ENCODE assay signal across 10 cellular contexts in the genomic region with DNA sequence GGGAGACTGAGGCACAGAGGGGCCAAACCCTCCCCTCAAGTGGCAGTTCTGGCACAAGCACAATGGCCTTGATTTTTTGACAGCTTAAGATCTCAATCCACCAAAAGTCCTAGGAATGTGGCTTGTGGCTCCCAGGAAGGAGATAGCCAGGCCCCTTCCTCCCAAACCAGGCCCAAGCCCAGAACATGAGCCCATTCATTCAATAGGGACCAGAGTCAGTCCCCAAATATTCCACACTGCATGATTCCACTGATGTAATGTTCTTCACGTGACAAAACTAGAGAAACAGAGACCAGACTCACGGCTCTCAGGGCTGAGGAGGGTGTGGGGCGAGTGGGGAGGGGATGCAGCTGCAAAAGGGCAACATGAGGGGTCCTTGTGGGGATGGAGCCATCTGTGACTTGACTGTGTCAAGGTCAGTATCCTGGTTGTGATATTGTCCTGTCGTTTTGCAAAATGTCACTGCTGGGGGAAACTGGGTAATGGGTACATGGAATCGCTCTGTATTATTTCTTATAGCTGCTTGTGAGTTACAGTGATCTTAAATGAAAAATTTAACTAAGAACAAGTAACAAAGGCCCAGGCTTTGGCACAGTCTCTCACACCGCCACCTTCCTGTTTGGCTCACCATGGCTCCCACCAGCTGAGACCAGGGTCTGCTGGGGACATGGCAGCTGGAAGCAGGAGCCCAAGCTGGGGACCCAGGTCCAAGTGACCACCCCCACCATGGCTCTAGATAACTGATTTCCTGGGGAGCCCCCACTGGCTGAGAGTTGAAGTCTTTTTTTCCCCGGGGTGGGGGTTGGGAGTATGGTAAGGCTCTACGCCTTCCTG. TPM values are rescaled to one million over a fixed set of nuclear protein-coding genes. Genes with fewer than 3 reads are reported as not detected.
A peak's percentile ranks its signal among the peaks of the same experiment; 100 is the strongest.
DNase-seq lines count a peak whose midpoint lies in the region; ATAC-seq and TF ChIP-seq lines count a peak whose summit lies in the region.
"Had no signal": no experiment of that assay in that cellular context is flagged by ENCODE, and none has a peak within 500 bp of the region (broad histone marks: within the 10 kb centered on the region; RNA-seq: fewer than 3 reads in every experiment).

No MANE protein-coding gene starts in this region.

- ATAC-seq in aorta (ENCODE audit: low FRiP score) = peak; percentile 0

- no peak for TF ChIP-seq CTCF in breast epithelium (IDR thresholded peaks at IDR 0.05)
- TF ChIP-seq CTCF in MCF 10A (IDR thresholded peaks at IDR 0.05; ENCODE audit: unreplicated experiment) = no peak
- no peak for TF ChIP-seq CTCF in parathyroid adenoma (IDR thresholded peaks at IDR 0.05)

- H3K27me3 Mint-ChIP-seq in MCF 10A (ENCODE audit: insufficient read depth, unreplicated experiment) = no peaks in the 10 kb centered on the region

- DNase-seq in breast epithelium (ENCODE audit: low spot score in 2 of 2) (no peak), MCF 10A (ENCODE audit: unreplicated experiment) (no peak), cardiac septum (ENCODE audit: low spot score) (peak; percentile 73), aorta (peak; percentile 44 to 55), hypothalamus (lab: John Stamatoyannopoulos, UW) (no peak), SKM-1 (lab: John Stamatoyannopoulos, UW; ENCODE audit: unreplicated experiment) (no peak), hepatic stellate cell (ENCODE audit: low spot score) (no peak)
- DNase-seq: brain microvascular endothelial cell, T-cell had no signal

- H3K36me3 ChIP-seq in breast epithelium (no peaks in the 10 kb centered on the region), parathyroid adenoma (ENCODE audit: control insufficient read depth, insufficient read depth, low read length) (no peaks in the 10 kb centered on the region), aorta (ENCODE audit: control insufficient read depth in 1 of 2, insufficient read depth in 2 of 2, low read length in 1 of 2) (no peaks in the 10 kb centered on the region)
- H3K36me3 ChIP-seq: brain microvascular endothelial cell had no signal

- POLR2A ChIA-PET in MCF 10A (lab: Yijun Ruan, JAX) = no interaction called here

- H3K27ac Mint-ChIP-seq in MCF 10A (ENCODE audit: low read depth, unreplicated experiment) = no peak overlapping the region
- H3K27ac Mint-ChIP-seq: T-cell had no signal

- CTCF ChIA-PET in MCF 10A (lab: Yijun Ruan, JAX) = interaction anchor here (0.6 to 3.8 kb wide), 5 partner anchors 16 to 1481 kb away, joined by 3 to 16 read pairs (median 4); no protein-coding TSS in a partner anchor

- H3K79me2 ChIP-seq in parathyroid adenoma = no peaks in the 10 kb centered on the region

- 61 to 62% methylated on average over 8 of the region's 8 CpGs for WGBS in aorta, 2 donors

- H3K9me3 ChIP-seq in breast epithelium (no peaks in the 10 kb centered on the region), parathyroid adenoma (ENCODE audit: control insufficient read depth, low read length) (no peaks in the 10 kb centered on the region), aorta (ENCODE audit: control insufficient read depth, low read length) (no peaks in the 10 kb centered on the region)

- H3K4me3 ChIP-seq in breast epithelium = peak overlapping the region in 1 of 3 donors; percentile 54
- no peak overlapping the region for H3K4me3 ChIP-seq in parathyroid adenoma (ENCODE audit: low read depth, low read length)
- H3K4me3 ChIP-seq in aorta (ENCODE audit: low read length in 2 of 2) = no peak overlapping the region

- H3K27ac ChIP-seq in breast epithelium = peak overlapping the region; percentile 86 to 98
- peak overlapping the region; percentile 73 for H3K27ac ChIP-seq in parathyroid adenoma
- peak overlapping the region; percentile 50 to 97 for H3K27ac ChIP-seq in aorta (ENCODE audit: low read depth in 1 of 2, low read length in 2 of 2)

- peaks cover 10% of the 10 kb centered on the region for H3K4me1 Mint-ChIP-seq in MCF 10A (ENCODE audit: insufficient read depth, unreplicated experiment)

- no peak overlapping the region for H3K9ac ChIP-seq in parathyroid adenoma

- no peaks in the 10 kb centered on the region for H3K27me3 ChIP-seq in breast epithelium
- H3K27me3 ChIP-seq in parathyroid adenoma (ENCODE audit: control insufficient read depth, insufficient read depth, low read length) = no peaks in the 10 kb centered on the region
- no peaks in the 10 kb centered on the region for H3K27me3 ChIP-seq in aorta (ENCODE audit: control insufficient read depth in 1 of 2, insufficient read depth in 2 of 2, low read length in 1 of 2)
- H3K27me3 ChIP-seq: brain microvascular endothelial cell had no signal

- intact Hi-C loops in breast epithelium (cut with DNase I; ENCODE audit: low total_unique reads) (no loop called here), MCF 10A (cut with micrococcal nuclease) (no loop called here), cardiac septum (cut with DNase I) (loop anchor here (5.0 kb wide), 2 partner anchors 214 to 264 kb away; no protein-coding TSS in a partner anchor), aorta (cut with DNase I) (loop anchor here (5.0 to 10.0 kb wide), 5 partner anchors 39 to 254 kb away; a partner anchor contains a TSS)

- H3K4me2 ChIP-seq in parathyroid adenoma (ENCODE audit: low read length) = no peak overlapping the region

- H2AFZ ChIP-seq in parathyroid adenoma = no peak overlapping the region

- H3K36me3 Mint-ChIP-seq in MCF 10A (ENCODE audit: insufficient read depth, unreplicated experiment) = peaks cover 17% of the 10 kb centered on the region
- H3K36me3 Mint-ChIP-seq: T-cell had no signal

- no peak for TF ChIP-seq POLR2A in breast epithelium (IDR thresholded peaks at IDR 0.05)

- no peak overlapping the region for H3K4me3 Mint-ChIP-seq in MCF 10A (ENCODE audit: unreplicated experiment)
- H3K4me3 Mint-ChIP-seq: T-cell had no signal

- H3K4me1 ChIP-seq in breast epithelium (peaks cover 6 to 9% of the 10 kb centered on the region in 2 donors), parathyroid adenoma (no peaks in the 10 kb centered on the region), aorta (ENCODE audit: control insufficient read depth in 1 of 2, insufficient read depth in 2 of 2, low read length in 2 of 2) (peaks cover 0 to 2% of the 10 kb centered on the region in 2 donors)

- BruUV-seq in MCF 10A (replicated peaks; lab: Mats Ljungman, UMichigan) = no TSS peak

- no peaks in the 10 kb centered on the region for H3K9me3 Mint-ChIP-seq in MCF 10A (ENCODE audit: unreplicated experiment)

RNA-seq across cellular contexts. Expression of a gene that starts 25.7 kb away (rescaled TPM):
- total RNA-seq in breast epithelium (10 to 100 TPM; 32.0 to 43.6 (median 40.2) TPM), MCF 10A (2022) (9.7 and 10.0 TPM in 2 replicates), cardiac septum (25.5 TPM), aorta (10 to 100 TPM; 49.8 to 75.4 TPM)
- polyA plus RNA-seq in aorta = 100 to 1,000 TPM in 1 of 2 donors, 10 to 100 TPM in 1; 28.7 to 263 TPM

Comparison
In these comparisons a context has a peak if more than half of its experiments do, and no peak if none do; other contexts are left out.
1. DNase-seq: peak in cardiac septum (single experiment) and aorta (2 of 2); none in breast epithelium (0 of 2), MCF 10A (single experiment), hypothalamus (0 of 51), SKM-1 (single experiment) and hepatic stellate cell (single experiment).
2. intact Hi-C loops: an anchor here in cardiac septum (5.0 kb wide) and aorta (5.0 to 10.0 kb wide); none called in breast epithelium and MCF 10A.
3. Peak in every context shown above with its lines, with median percentiles within 50 percentile points of each other: H3K27ac ChIP-seq.